Comparison of ENCODE assay signal across 13 cellular contexts in the genomic region with DNA sequence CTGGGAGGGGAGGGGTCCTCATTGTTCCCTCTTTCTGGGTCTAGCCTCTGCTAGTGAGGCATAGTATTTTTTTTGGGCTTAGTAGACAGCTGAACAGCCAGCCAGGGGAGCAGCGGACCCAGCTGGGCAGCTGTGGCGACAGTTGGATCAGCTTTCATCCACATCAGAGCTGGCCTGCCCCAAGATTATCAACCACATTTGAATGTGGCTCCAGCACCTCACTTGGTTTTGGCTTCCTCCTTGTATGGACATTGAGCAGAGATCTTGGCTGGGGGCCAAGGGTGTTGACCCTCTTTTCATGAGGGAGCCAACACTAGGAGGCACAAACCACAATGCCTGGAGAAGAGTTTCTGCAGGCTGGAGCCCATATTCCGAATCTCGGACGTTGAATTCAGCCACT. TPM values are rescaled to one million over a fixed set of nuclear protein-coding genes. Genes with fewer than 3 reads are reported as not detected.
DNase-seq lines count a peak whose midpoint lies in the region; ATAC-seq, FAIRE-seq and TF ChIP-seq lines count a peak whose summit lies in the region.
"Had no signal": no experiment of that assay in that cellular context is flagged by ENCODE, and none has a peak within 500 bp of the region (broad histone marks: within the 10 kb centered on the region; RNA-seq: fewer than 3 reads in every experiment).

No MANE protein-coding gene starts in this region.

- H3K9me3 Mint-ChIP-seq in CD4-positive, alpha-beta T cell, result no peaks in the 10 kb centered on the region

- no peaks in the 10 kb centered on the region for H3K9me3 ChIP-seq in CD4-positive, alpha-beta T cell (ENCODE audit: control insufficient read depth, low read length)

- peaks cover 29% of the 10 kb centered on the region for H3K4me1 Mint-ChIP-seq in CD4-positive, alpha-beta T cell (ENCODE audit: low read depth)

- no peak for TF ChIP-seq CTCF in CD4-positive, alpha-beta T cell (IDR thresholded peaks at IDR 0.05)
- TF ChIP-seq CTCF in GM12865 (IDR thresholded peaks at IDR 0.05; ENCODE audit: insufficient read depth, low read depth, low read length, missing control alignments) (no peak), astrocyte of the spinal cord (IDR thresholded peaks at IDR 0.05; ENCODE audit: low read depth, low read length) (no peak)

- H3K36me3 Mint-ChIP-seq in CD4-positive, alpha-beta T cell (ENCODE audit: low read depth), result peaks cover 40% of the 10 kb centered on the region

- no peaks in the 10 kb centered on the region for H3K27me3 ChIP-seq in CD4-positive, alpha-beta T cell (ENCODE audit: control insufficient read depth, insufficient read depth, low read length)

- peak in 2 of 10 experiments; percentile 3 to 16 for DNase-seq in CD4-positive, alpha-beta T cell
- DNase-seq in GM12865 (ENCODE audit: low read depth) (peak; percentile 40), astrocyte of the spinal cord (ENCODE audit: low read depth, low spot score) (peak; percentile 58), mucosa of gallbladder (ENCODE audit: low spot score) (peak; percentile 69), RCC 7860 (ENCODE audit: low spot score) (no peak)
- DNase-seq: amniotic stem cell; effector CD8-positive, alpha-beta T cell; NCI-H446; RPMI8226 had no signal

- no peak for ATAC-seq in CD4-positive, alpha-beta T cell (ENCODE audit: poor library complexity)
- ATAC-seq in HG03045 (IDR thresholded peaks at IDR 0.05; ENCODE audit: unreplicated experiment), result no peak
- ATAC-seq in GM19328 (IDR thresholded peaks at IDR 0.05; ENCODE audit: unreplicated experiment), result no peak

- POLR2A ChIA-PET in CD4-positive, alpha-beta T cell (lab: Charles Lee), result no interaction called here

- no peaks in the 10 kb centered on the region for H3K27me3 Mint-ChIP-seq in CD4-positive, alpha-beta T cell

- no peak for FAIRE-seq in RCC 7860 (lab: Jason Lieb, UNC)

- H3K4me3 ChIP-seq in GM12865 (ENCODE audit: low read depth, low read length) (no peak overlapping the region), astrocyte of the spinal cord (ENCODE audit: low read depth, low read length) (no peak overlapping the region)

- no peak overlapping the region for H3K27ac ChIP-seq in CD4-positive, alpha-beta T cell (ENCODE audit: low read depth, low read length)

- no peak overlapping the region for H3K4me3 Mint-ChIP-seq in CD4-positive, alpha-beta T cell

- CTCF ChIA-PET in CD4-positive, alpha-beta T cell (lab: Charles Lee), result no interaction called here

- intact Hi-C loops in CD4-positive, alpha-beta T cell (cut with DNase I, micrococcal nuclease), result no loop called here

- peak overlapping the region; percentile 20 for H3K27ac Mint-ChIP-seq in CD4-positive, alpha-beta T cell

- in situ Hi-C loops in astrocyte of the spinal cord (cut with HindIII; ENCODE audit: low sequenced_read_pairs), result no loop called here

RNA-seq across cellular contexts. Expression of a gene that starts 25.0 kb away (rescaled TPM):
- total RNA-seq in CD4-positive, alpha-beta T cell, result not detected
- 11.5 TPM for total RNA-seq in mucosa of gallbladder
- total RNA-seq: activated CD8-positive, alpha-beta memory T cell treated with anti-CD3 and anti-CD28 coated beads for 36 hours; T-helper 2 cell treated with Interferon-gamma antibody and Interleukin-4, amounts not matched to agents 100 ng/mL and 5 ng/mL, for 36 hours had no signal

Comparison
In these comparisons a context has a peak if more than half of its experiments do, and no peak if none do; other contexts are left out.
1. RNA of a gene that starts 25.0 kb away (total RNA-seq): 11.5 TPM in mucosa of gallbladder (single experiment); not detected in CD4-positive, alpha-beta T cell; every median in the first group is over 10 times any median in the second.